ENCODE assay signal across 19 cellular contexts in genomic region chr14:20711275-20712069, GRCh38. TPM values are rescaled to one million over a fixed set of nuclear protein-coding genes. Genes with fewer than 3 reads are reported as not detected.
A peak's percentile ranks its signal among the peaks of the same experiment; 100 is the strongest.
DNase-seq lines count a peak whose midpoint lies in the region; ATAC-seq and TF ChIP-seq lines count a peak whose summit lies in the region.
"Had no signal": no experiment of that assay in that cellular context is flagged by ENCODE, and none has a peak within 500 bp of the region (broad histone marks: within the 10 kb centered on the region; RNA-seq: fewer than 3 reads in every experiment).

No MANE protein-coding gene starts in this region.

- H3K4me1 ChIP-seq in lower lobe of right lung (peaks cover 40% of the 10 kb centered on the region), upper lobe of left lung (peaks cover 15 to 60% (median 45%) of the 10 kb centered on the region in 4 donors)
- H3K4me1 ChIP-seq: SJSA1 had no signal

- H3K27ac ChIP-seq in lower lobe of right lung: peak overlapping the region; percentile 58
- H3K27ac ChIP-seq in upper lobe of left lung: peak overlapping the region; percentile 20 to 59 (median 41)
- H3K27ac ChIP-seq in WERI-Rb-1: no peak overlapping the region
- H3K27ac ChIP-seq: SJSA1 had no signal

- no peak for TF ChIP-seq POLR2A in upper lobe of left lung (IDR thresholded peaks at IDR 0.05)

- TF ChIP-seq EP300 in upper lobe of left lung (IDR thresholded peaks at IDR 0.05): peak in 2 of 4 donors; percentile 43 to 48

- TF ChIP-seq CTCF in lower lobe of right lung (IDR thresholded peaks at IDR 0.05): no peak
- TF ChIP-seq CTCF in upper lobe of left lung (IDR thresholded peaks at IDR 0.05): no peak
- TF ChIP-seq CTCF in WERI-Rb-1 (IDR thresholded peaks at IDR 0.05; ENCODE audit: low read depth, low read length): no peak

- WGBS in upper lobe of left lung, 2 donors: 51 to 70% methylated on average over 8 of the region's 8 CpGs

- DNase-seq in HUDEP-2 (lab: John Stamatoyannopoulos, UW; ENCODE audit: unreplicated experiment in 76 of 76) (peak in 74 of 76 experiments; percentile 14 to 92 (median 62)), dermis blood vessel endothelial cell (peak; percentile 22), lower lobe of right lung (no peak), upper lobe of left lung (peak in 1 of 2 donors; percentile 65), WERI-Rb-1 (no peak), H4 (ENCODE audit: low spot score) (no peak)
- DNase-seq: DMS 273 treated with DMSO at 0.1 percent for 48 hours, DND-41, HCEC 1CT, NCI-H1105 treated with DMSO at 0.1 percent for 48 hours, NCI-H2029 treated with DMSO at 0.1 percent for 48 hours, NCI-H524 treated with DMSO at 0.1 percent for 48 hours had no signal

- intact Hi-C loops in lower lobe of right lung (cut with DNase I): no loop called here

- H3K36me3 ChIP-seq in lower lobe of right lung (no peaks in the 10 kb centered on the region), upper lobe of left lung (no peaks in the 10 kb centered on the region), WERI-Rb-1 (no peaks in the 10 kb centered on the region)
- H3K36me3 ChIP-seq: SJSA1 had no signal

- H3K9me3 ChIP-seq in lower lobe of right lung (no peaks in the 10 kb centered on the region), upper lobe of left lung (no peaks in the 10 kb centered on the region), WERI-Rb-1 (ENCODE audit: severe bottlenecking) (no peaks in the 10 kb centered on the region)
- H3K9me3 ChIP-seq: SJSA1 had no signal

- no peak overlapping the region for H3K4me3 ChIP-seq in lower lobe of right lung
- no peak overlapping the region for H3K4me3 ChIP-seq in upper lobe of left lung
- H3K4me3 ChIP-seq in WERI-Rb-1 (ENCODE audit: low read depth, low read length): no peak overlapping the region
- H3K4me3 ChIP-seq: GM23338, SJSA1 had no signal

- ATAC-seq in lower lobe of right lung: peak; percentile 73 to 77
- ATAC-seq in upper lobe of left lung (ENCODE audit: low FRiP score in 2 of 2): peak; percentile 6 to 75
- ATAC-seq in HG03457 (IDR thresholded peaks at IDR 0.05; ENCODE audit: unreplicated experiment): no peak
- ATAC-seq: GM23338, Right ventricle myocardium inferior had no signal

- H3K27me3 ChIP-seq in lower lobe of right lung (ENCODE audit: low read depth) (no peaks in the 10 kb centered on the region), upper lobe of left lung (no peaks in the 10 kb centered on the region), WERI-Rb-1 (ENCODE audit: insufficient read depth, low read depth, severe bottlenecking) (peaks cover 81% of the 10 kb centered on the region)
- H3K27me3 ChIP-seq: SJSA1 had no signal

RNA-seq across cellular contexts. Expression of gene ANG, which starts 22.9 kb away (rescaled TPM):
- total RNA-seq in dermis blood vessel endothelial cell: 6.3 and 6.4 TPM in 2 replicates
- total RNA-seq in lower lobe of right lung: 29.3 TPM
- total RNA-seq in upper lobe of left lung: 10 to 100 TPM; 16.8 to 47.4 (median 29.5) TPM
- 3.9 and 9.2 TPM in 2 replicates for total RNA-seq in H4 (2014; rRNA removed; shearing (Covaris generic))

RNA-seq across cellular contexts. Expression of gene RNASE4, which starts 27.1 kb away (rescaled TPM):
- total RNA-seq in dermis blood vessel endothelial cell: 11.4 and 25.7 TPM in 2 replicates
- total RNA-seq in lower lobe of right lung: 41.0 TPM
- total RNA-seq in upper lobe of left lung: 100 to 1,000 TPM in 1 of 6 donors, 10 to 100 TPM in 5; 14.7 to 108 (median 26.7) TPM
- total RNA-seq in H4 (2014; rRNA removed; shearing (Covaris generic)): 14.7 and 22.2 TPM in 2 replicates

RNA-seq across cellular contexts. Expression of gene EDDM3A, which starts 34.2 kb away (rescaled TPM):
- total RNA-seq in dermis blood vessel endothelial cell (not detected in 2 replicates), lower lobe of right lung (not detected), upper lobe of left lung (not detected)
- not detected in 2 replicates for total RNA-seq in H4 (2014; rRNA removed; shearing (Covaris generic))
- total RNA-seq: B cell, G401, GM23338, HT1080, Right ventricle myocardium inferior, SJSA1 had no signal

RNA-seq across cellular contexts. Expression of gene EDDM3B, which starts 56.7 kb away (rescaled TPM):
- total RNA-seq in dermis blood vessel endothelial cell (not detected in 2 replicates), lower lobe of right lung (not detected), upper lobe of left lung (not detected)
- total RNA-seq in H4 (2014; rRNA removed; shearing (Covaris generic)): not detected in 2 replicates
- total RNA-seq: B cell, G401, GM23338, HT1080, Right ventricle myocardium inferior, SJSA1 had no signal

Comparison
In these comparisons a context has a peak if more than half of its experiments do, and no peak if none do; other contexts are left out.
1. DNase-seq: peak in HUDEP-2 (74 of 76) and dermis blood vessel endothelial cell (single experiment); none in lower lobe of right lung (single experiment), WERI-Rb-1 (single experiment) and H4 (single experiment).